Comparison of ENCODE assay signal across 14 cellular contexts in the genomic region with DNA sequence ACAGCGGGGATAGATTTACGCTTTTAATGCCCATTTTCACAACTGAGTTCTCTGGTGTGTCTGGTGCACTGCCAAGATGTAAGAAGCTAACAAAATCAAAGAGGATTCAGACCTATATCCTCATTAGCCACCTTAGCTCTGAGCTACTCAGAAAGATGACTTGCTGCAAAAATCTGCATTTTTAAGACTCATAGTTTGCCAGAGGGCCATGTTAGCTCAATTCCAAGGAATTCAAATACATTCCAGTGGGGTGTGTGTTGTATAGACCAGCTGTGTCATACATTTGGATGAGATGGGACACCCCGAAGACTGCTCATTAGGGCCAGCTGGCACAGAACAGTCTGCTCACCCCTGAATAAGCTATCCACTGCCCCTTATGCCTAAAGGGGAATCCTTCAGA. TPM values are rescaled to one million over a fixed set of nuclear protein-coding genes. Genes with fewer than 3 reads are reported as not detected.
A peak's percentile ranks its signal among the peaks of the same experiment; 100 is the strongest.
DNase-seq lines count a peak whose midpoint lies in the region; ATAC-seq and TF ChIP-seq lines count a peak whose summit lies in the region.
"Had no signal": no experiment of that assay in that cellular context is flagged by ENCODE, and none has a peak within 500 bp of the region (broad histone marks: within the 10 kb centered on the region; RNA-seq: fewer than 3 reads in every experiment).

No MANE protein-coding gene starts in this region.

- no peaks in the 10 kb centered on the region for H3K27me3 ChIP-seq in thymus (ENCODE audit: control insufficient read depth, insufficient read depth)
- H3K27me3 ChIP-seq: BLaER1 treated with 17β-estradiol and CSF1 and Interleukin-3, amounts not matched to agents 10 nM and 100 nM had no signal

- no peaks in the 10 kb centered on the region for H3K9me3 Mint-ChIP-seq in activated CD8-positive, alpha-beta memory T cell treated with anti-CD3 and anti-CD28 coated beads, Interleukin-2, amount 10 ng/mL, durations not matched to agents 7 days and 5 days (ENCODE audit: low read depth)
- no peaks in the 10 kb centered on the region for H3K9me3 Mint-ChIP-seq in activated CD8-positive, alpha-beta T cell treated with anti-CD3 and anti-CD28 coated beads for 36 hours
- H3K9me3 Mint-ChIP-seq: H9, neural crest cell had no signal

- H3K4me1 ChIP-seq in thymus (ENCODE audit: control insufficient read depth, insufficient read depth, low read length): peaks cover 4% of the 10 kb centered on the region

- no peak overlapping the region for H3K4me3 ChIP-seq in fibroblast of the aortic adventitia (ENCODE audit: low read depth, low read length)
- H3K4me3 ChIP-seq in thymus (ENCODE audit: low read length): no peak overlapping the region

- peak overlapping the region; percentile 10 for H3K27ac ChIP-seq in thymus (ENCODE audit: low read depth)

- POLR2A ChIA-PET in activated CD8-positive, alpha-beta T cell treated with anti-CD3 and anti-CD28 coated beads for 36 hours (lab: Charles Lee): interaction anchor here (0.5 to 4.4 kb wide), 7 partner anchors 8 to 1689 kb away, joined by 3 to 55 read pairs (median 5); no protein-coding TSS in a partner anchor

- no peak for ATAC-seq in activated CD8-positive, alpha-beta memory T cell treated with anti-CD3 and anti-CD28 coated beads, Interleukin-2, amount 10 ng/mL, durations not matched to agents 7 days and 5 days
- no peak for ATAC-seq in activated CD8-positive, alpha-beta T cell treated with anti-CD3 and anti-CD28 coated beads for 36 hours
- no peak for ATAC-seq in GM18867 (IDR thresholded peaks at IDR 0.05; ENCODE audit: unreplicated experiment)

- H3K9me3 ChIP-seq in thymus (ENCODE audit: control insufficient read depth): no peaks in the 10 kb centered on the region

- no peaks in the 10 kb centered on the region for H3K27me3 Mint-ChIP-seq in activated CD8-positive, alpha-beta memory T cell treated with anti-CD3 and anti-CD28 coated beads, Interleukin-2, amount 10 ng/mL, durations not matched to agents 7 days and 5 days
- H3K27me3 Mint-ChIP-seq in activated CD8-positive, alpha-beta T cell treated with anti-CD3 and anti-CD28 coated beads for 36 hours: no peaks in the 10 kb centered on the region

- intact Hi-C loops in activated CD8-positive, alpha-beta T cell treated with anti-CD3 and anti-CD28 coated beads for 36 hours (cut with micrococcal nuclease): loop anchor here (5.0 kb wide), 1 partner anchor 36 kb away; a partner anchor contains a TSS

- H3K27ac Mint-ChIP-seq in activated CD8-positive, alpha-beta memory T cell treated with anti-CD3 and anti-CD28 coated beads, Interleukin-2, amount 10 ng/mL, durations not matched to agents 7 days and 5 days: peak overlapping the region; percentile 50
- H3K27ac Mint-ChIP-seq in activated CD8-positive, alpha-beta T cell treated with anti-CD3 and anti-CD28 coated beads for 36 hours: peak overlapping the region; percentile 98
- H3K27ac Mint-ChIP-seq: H9 had no signal

- CTCF ChIA-PET in activated CD8-positive, alpha-beta memory T cell treated with anti-CD3 and anti-CD28 coated beads, Interleukin-2, amount 10 ng/mL, durations not matched to agents 7 days and 5 days (lab: Charles Lee): interaction anchor here (0.6 to 15.0 kb wide), 2 partner anchors 31 to 459 kb away, joined by 4 to 392 read pairs; a partner anchor contains a TSS
- CTCF ChIA-PET in activated CD8-positive, alpha-beta T cell treated with anti-CD3 and anti-CD28 coated beads for 36 hours (lab: Charles Lee): interaction anchor here (1.0 to 1.4 kb wide), 4 partner anchors 10 to 209 kb away, joined by 3 to 6 read pairs (median 4); no protein-coding TSS in a partner anchor

- H3K36me3 ChIP-seq in thymus (ENCODE audit: control insufficient read depth, insufficient read depth): peaks cover 65% of the 10 kb centered on the region

- H3K4me1 Mint-ChIP-seq in activated CD8-positive, alpha-beta memory T cell treated with anti-CD3 and anti-CD28 coated beads, Interleukin-2, amount 10 ng/mL, durations not matched to agents 7 days and 5 days: peaks cover 93% of the 10 kb centered on the region
- peaks cover 95% of the 10 kb centered on the region for H3K4me1 Mint-ChIP-seq in activated CD8-positive, alpha-beta T cell treated with anti-CD3 and anti-CD28 coated beads for 36 hours (ENCODE audit: low read depth)

- H3K4me3 Mint-ChIP-seq in activated CD8-positive, alpha-beta memory T cell treated with anti-CD3 and anti-CD28 coated beads, Interleukin-2, amount 10 ng/mL, durations not matched to agents 7 days and 5 days: no peak overlapping the region
- no peak overlapping the region for H3K4me3 Mint-ChIP-seq in activated CD8-positive, alpha-beta T cell treated with anti-CD3 and anti-CD28 coated beads for 36 hours
- H3K4me3 Mint-ChIP-seq: H9, neural crest cell had no signal

- WGBS in thymus: 92% methylated on average over 3 of the region's 3 CpGs

- DNase-seq in activated CD8-positive, alpha-beta memory T cell treated with anti-CD3 and anti-CD28 coated beads, Interleukin-2, amount 10 ng/mL, durations not matched to agents 7 days and 5 days: no peak
- DNase-seq in activated CD8-positive, alpha-beta memory T cell treated with anti-CD3 and anti-CD28 coated beads, Interleukin-2, amount 50 U/mL, for 48 hours: no peak
- no peak for DNase-seq in activated CD8-positive, alpha-beta T cell treated with anti-CD3 and anti-CD28 coated beads for 36 hours
- DNase-seq in fibroblast of the aortic adventitia (ENCODE audit: low read depth): peak; percentile 79
- DNase-seq in NCI-H146 (lab: John Stamatoyannopoulos, UW): no peak
- no peak for DNase-seq in GDM1 (lab: John Stamatoyannopoulos, UW)
- DNase-seq: anterior cingulate cortex, H9, head of caudate nucleus, NCI-H524 treated with DMSO at 0.1 percent for 48 hours had no signal

- TF ChIP-seq CTCF in activated CD8-positive, alpha-beta T cell treated with anti-CD3 and anti-CD28 coated beads for 36 hours (IDR thresholded peaks at IDR 0.05): no peak
- no peak for TF ChIP-seq CTCF in fibroblast of the aortic adventitia (IDR thresholded peaks at IDR 0.05; ENCODE audit: insufficient read depth, low read length)

- peaks cover 92% of the 10 kb centered on the region for H3K36me3 Mint-ChIP-seq in activated CD8-positive, alpha-beta memory T cell treated with anti-CD3 and anti-CD28 coated beads, Interleukin-2, amount 10 ng/mL, durations not matched to agents 7 days and 5 days
- peaks cover 100% of the 10 kb centered on the region for H3K36me3 Mint-ChIP-seq in activated CD8-positive, alpha-beta T cell treated with anti-CD3 and anti-CD28 coated beads for 36 hours (ENCODE audit: low read depth)

RNA-seq across cellular contexts. Expression of a gene that starts 8.9 kb away (rescaled TPM):
- 100 to 1,000 TPM; 187 to 209 TPM for total RNA-seq in activated CD8-positive, alpha-beta memory T cell treated with anti-CD3 and anti-CD28 coated beads, Interleukin-2, amount 10 ng/mL, durations not matched to agents 7 days and 5 days
- total RNA-seq in activated CD8-positive, alpha-beta T cell treated with anti-CD3 and anti-CD28 coated beads for 36 hours: 100 to 1,000 TPM; 201 to 208 TPM
- 2.9 and 3.0 TPM in 2 replicates for total RNA-seq in fibroblast of the aortic adventitia (ENCODE audit: low replicate concordance)
- 134 TPM for polyA plus RNA-seq in thymus
- total RNA-seq: neural crest cell had no signal

RNA-seq across cellular contexts. Expression of a gene that starts 36.0 kb away (rescaled TPM):
- 10 to 100 TPM in 1 of 2 experiments, 1 to 10 TPM in 1; 6.7 to 13.0 TPM for total RNA-seq in activated CD8-positive, alpha-beta memory T cell treated with anti-CD3 and anti-CD28 coated beads, Interleukin-2, amount 10 ng/mL, durations not matched to agents 7 days and 5 days
- total RNA-seq in activated CD8-positive, alpha-beta T cell treated with anti-CD3 and anti-CD28 coated beads for 36 hours: 10 to 100 TPM in 1 of 2 experiments, 1 to 10 TPM in 1; 9.2 to 10.4 TPM
- 6.2 and 10.5 TPM in 2 replicates for total RNA-seq in fibroblast of the aortic adventitia (ENCODE audit: low replicate concordance)
- polyA plus RNA-seq in thymus: 190 TPM
- total RNA-seq: H9, neural crest cell had no signal

RNA-seq across cellular contexts. Expression of a gene that starts 51.5 kb away (rescaled TPM):
- total RNA-seq in activated CD8-positive, alpha-beta memory T cell treated with anti-CD3 and anti-CD28 coated beads, Interleukin-2, amount 10 ng/mL, durations not matched to agents 7 days and 5 days: 10 to 100 TPM; 33.4 to 36.4 TPM
- total RNA-seq in activated CD8-positive, alpha-beta T cell treated with anti-CD3 and anti-CD28 coated beads for 36 hours: 10 to 100 TPM; 36.0 to 38.6 TPM
- total RNA-seq in fibroblast of the aortic adventitia (ENCODE audit: low replicate concordance): 34.0 and 40.7 TPM in 2 replicates
- polyA plus RNA-seq in thymus: 55.3 TPM

RNA-seq across cellular contexts. Expression of a gene that starts 51.6 kb away (rescaled TPM):
- total RNA-seq in activated CD8-positive, alpha-beta memory T cell treated with anti-CD3 and anti-CD28 coated beads, Interleukin-2, amount 10 ng/mL, durations not matched to agents 7 days and 5 days: 10 to 100 TPM; 26.9 to 29.6 TPM
- total RNA-seq in activated CD8-positive, alpha-beta T cell treated with anti-CD3 and anti-CD28 coated beads for 36 hours: 10 to 100 TPM; 27.5 to 37.2 TPM
- 48.3 and 60.9 TPM in 2 replicates for total RNA-seq in fibroblast of the aortic adventitia (ENCODE audit: low replicate concordance)
- 77.5 TPM for polyA plus RNA-seq in thymus

Comparison
In these comparisons a context has a peak if more than half of its experiments do, and no peak if none do; other contexts are left out.
1. RNA of a gene that starts 8.9 kb away (total RNA-seq): 187 to 209 TPM in activated CD8-positive, alpha-beta memory T cell treated with anti-CD3 and anti-CD28 coated beads, Interleukin-2, amount 10 ng/mL, durations not matched to agents 7 days and 5 days and 201 to 208 TPM in activated CD8-positive, alpha-beta T cell treated with anti-CD3 and anti-CD28 coated beads for 36 hours; 2.9 to 3.0 TPM in fibroblast of the aortic adventitia; every median in the first group is over 10 times any median in the second.